ENCODE assay signal across 30 cellular contexts in genomic region chr5:118076490-118076889, GRCh38.
"Had no signal": no experiment of that assay in that cellular context is flagged by ENCODE, and none has a peak within 500 bp of the region (broad histone marks: within the 10 kb centered on the region; RNA-seq: fewer than 3 reads in every experiment).

No MANE protein-coding gene starts in this region.

- H3K9ac ChIP-seq: SK-N-SH had no signal

- H3K36me3 Mint-ChIP-seq: activated naive CD8-positive, alpha-beta T cell treated with anti-CD3 and anti-CD28 coated beads, Interleukin-2, amount 10 ng/mL, durations not matched to agents 7 days and 5 days; brain; WTC11 had no signal

- H3K4me2 ChIP-seq: SK-N-SH had no signal

- ATAC-seq: activated CD8-positive, alpha-beta T cell treated with anti-CD3 and anti-CD28 coated beads, Interleukin-2, amount 10 ng/mL, durations not matched to agents 7 days and 5 days; WTC11 had no signal

- H3K27ac Mint-ChIP-seq: activated CD8-positive, alpha-beta T cell treated with anti-CD3 and anti-CD28 coated beads, Interleukin-2, amount 10 ng/mL, durations not matched to agents 7 days and 5 days; activated naive CD8-positive, alpha-beta T cell treated with anti-CD3 and anti-CD28 coated beads, Interleukin-2, amount 10 ng/mL, durations not matched to agents 7 days and 5 days; brain; T-helper 1 cell treated with Interleukin-12 subunit alpha and Interleukin-12 subunit beta and Interleukin-4 antibody, amounts not matched to agents 30 μg/mL and 1 μg/mL, for 36 hours; WTC11 had no signal

- H3K4me1 ChIP-seq: ascending aorta, Peyer's patch, SJCRH30 had no signal

- H3K4me3 Mint-ChIP-seq: activated CD8-positive, alpha-beta T cell treated with anti-CD3 and anti-CD28 coated beads, Interleukin-2, amount 10 ng/mL, durations not matched to agents 7 days and 5 days; activated naive CD8-positive, alpha-beta T cell treated with anti-CD3 and anti-CD28 coated beads, Interleukin-2, amount 10 ng/mL, durations not matched to agents 7 days and 5 days; brain; T-helper 1 cell treated with Interleukin-12 subunit alpha and Interleukin-12 subunit beta and Interleukin-4 antibody, amounts not matched to agents 30 μg/mL and 1 μg/mL, for 36 hours; WTC11 had no signal

- H3K4me1 Mint-ChIP-seq: activated naive CD8-positive, alpha-beta T cell treated with anti-CD3 and anti-CD28 coated beads, Interleukin-2, amount 10 ng/mL, durations not matched to agents 7 days and 5 days; brain; WTC11 had no signal

- H3K27ac ChIP-seq: ascending aorta, cardiac muscle cell, Peyer's patch, RWPE1, SJCRH30 had no signal

- DNase-seq: activated CD4-positive, alpha-beta T cell treated with anti-CD3 and anti-CD28 coated beads for 48 hours; activated CD4-positive, alpha-beta T cell treated with anti-CD3 and anti-CD28 coated beads, Interleukin-2, amount 50 U/mL, for 4 hours; activated CD4-positive, CD25-positive, alpha-beta regulatory T cell treated with anti-CD3 and anti-CD28 coated beads, Interleukin-2, amount 50 U/mL, for 72 hours; activated CD8-positive, alpha-beta memory T cell treated with anti-CD3 and anti-CD28 coated beads, Interleukin-2, amount 50 U/mL, for 48 hours; activated CD8-positive, alpha-beta T cell treated with anti-CD3 and anti-CD28 coated beads, Interleukin-2, amount 10 ng/mL, durations not matched to agents 7 days and 5 days; activated naive CD4-positive, alpha-beta T cell treated with anti-CD3 and anti-CD28 coated beads, Interleukin-2, amount 50 U/mL, for 16 hours; activated naive CD8-positive, alpha-beta T cell treated with anti-CD3 and anti-CD28 coated beads, Interleukin-2, amount 10 ng/mL, durations not matched to agents 7 days and 5 days; activated T-cell treated with anti-CD3 and anti-CD28 coated beads, Interleukin-2, amount 50 U/mL, for 1 hour; amniotic stem cell; MM.1S; NCI-H1048; NCI-H146; NCI-H187 treated with DMSO at 0.1 percent for 48 hours; NCI-H2081 treated with DMSO at 0.1 percent for 48 hours; NCI-H2171; NCI-H226; NCI-H526; NCI-H774; OCI-M1; Peyer's patch; Right ventricle myocardium superior; SK-N-SH; SW 1271 had no signal

- H3K27me3 Mint-ChIP-seq: activated naive CD8-positive, alpha-beta T cell treated with anti-CD3 and anti-CD28 coated beads, Interleukin-2, amount 10 ng/mL, durations not matched to agents 7 days and 5 days; brain had no signal

- H3K4me3 ChIP-seq: ascending aorta, cardiac muscle cell, Peyer's patch, SJCRH30 had no signal

- H3K27me3 ChIP-seq: ascending aorta, cardiac muscle cell, Peyer's patch, SJCRH30 had no signal

- H3K9me3 ChIP-seq: ascending aorta, Peyer's patch, SJCRH30, SK-N-SH had no signal

- H3K36me3 ChIP-seq: ascending aorta, cardiac muscle cell, Peyer's patch, SJCRH30 had no signal
